ENCODE assay signal across 21 cellular contexts in genomic region chr9:135227641-135228251, GRCh38.
"Had no signal": no experiment of that assay in that cellular context is flagged by ENCODE, and none has a peak within 500 bp of the region (broad histone marks: within the 10 kb centered on the region; RNA-seq: fewer than 3 reads in every experiment).

No MANE protein-coding gene starts in this region.

- H3K4me2 ChIP-seq: neural progenitor cell had no signal

- H3K36me3 Mint-ChIP-seq: activated CD4-positive, alpha-beta memory T cell treated with anti-CD3 and anti-CD28 coated beads for 36 hours; activated naive CD4-positive, alpha-beta T cell treated with anti-CD3 and anti-CD28 coated beads, Interleukin-2, amount 10 ng/mL, durations not matched to agents 7 days and 5 days; naive B cell; neural progenitor cell had no signal

- H3K4me3 ChIP-seq: cardiac muscle cell, esophagus muscularis mucosa, lung, neural progenitor cell, prostate gland, tibial artery had no signal

- ATAC-seq: activated T-cell treated with anti-CD3 and anti-CD28 coated beads, Interleukin-2, amount 50 U/mL, for 72 hours; stimulated activated effector memory CD8-positive, alpha-beta T cell treated with anti-CD3 and anti-CD28 coated beads, Interleukin-12 subunit alpha, Interleukin-12 subunit beta, amount 100 ng/mL, for 72 hours; stimulated activated naive CD8-positive, alpha-beta T cell treated with anti-CD3 and anti-CD28 coated beads, Interleukin-15, amount 100 ng/mL, for 72 hours had no signal

- H3K9me3 Mint-ChIP-seq: activated CD4-positive, alpha-beta memory T cell treated with anti-CD3 and anti-CD28 coated beads for 36 hours; activated naive CD4-positive, alpha-beta T cell treated with anti-CD3 and anti-CD28 coated beads, Interleukin-2, amount 10 ng/mL, durations not matched to agents 7 days and 5 days; activated T-cell treated with anti-CD3 and anti-CD28 coated beads, Interleukin-2, amount 50 U/mL, for 72 hours; neural progenitor cell; stimulated activated effector memory CD8-positive, alpha-beta T cell treated with anti-CD3 and anti-CD28 coated beads, Interleukin-12 subunit alpha, Interleukin-12 subunit beta, amount 100 ng/mL, for 72 hours; stimulated activated naive CD8-positive, alpha-beta T cell treated with anti-CD3 and anti-CD28 coated beads, Interleukin-15, amount 100 ng/mL, for 72 hours; T-helper 1 cell treated with Interleukin-12 subunit alpha and Interleukin-12 subunit beta and Interleukin-4 antibody, amounts not matched to agents 30 μg/mL and 1 μg/mL, for 36 hours had no signal

- H3K27me3 ChIP-seq: cardiac muscle cell, neural progenitor cell had no signal

- DNase-seq: activated CD4-positive, alpha-beta memory T cell treated with anti-CD3 and anti-CD28 coated beads for 36 hours; activated CD4-positive, alpha-beta T cell treated with anti-CD3 and anti-CD28 coated beads for 48 hours; activated CD4-positive, CD25-positive, alpha-beta regulatory T cell; activated effector memory CD4-positive, alpha-beta T cell treated with Interleukin-2 at 50 U/mL for 16 hours; activated naive CD4-positive, alpha-beta T cell treated with anti-CD3 and anti-CD28 coated beads, Interleukin-2, amount 10 ng/mL, durations not matched to agents 7 days and 5 days; activated T-cell treated with anti-CD3 and anti-CD28 coated beads, Interleukin-2, amount 50 U/mL, for 72 hours; amygdala; effector memory CD4-positive, alpha-beta T cell; hypothalamus; naive B cell; stimulated activated CD4-positive, alpha-beta T cell treated with anti-CD3 and anti-CD28 coated beads, Interleukin-2, amount 100 ng/mL, for 24 hours; stimulated activated naive CD8-positive, alpha-beta T cell treated with anti-CD3 and anti-CD28 coated beads, Interleukin-15, amount 100 ng/mL, for 72 hours; T1000; tibial artery had no signal

- H3K27me3 Mint-ChIP-seq: activated naive CD4-positive, alpha-beta T cell treated with anti-CD3 and anti-CD28 coated beads, Interleukin-2, amount 10 ng/mL, durations not matched to agents 7 days and 5 days had no signal

- H3K36me3 ChIP-seq: cardiac muscle cell, esophagus muscularis mucosa, neural progenitor cell, prostate gland, tibial artery had no signal

- H3K4me1 ChIP-seq: esophagus muscularis mucosa, tibial artery had no signal

- H3K27ac Mint-ChIP-seq: activated CD4-positive, alpha-beta memory T cell treated with anti-CD3 and anti-CD28 coated beads for 36 hours; activated naive CD4-positive, alpha-beta T cell treated with anti-CD3 and anti-CD28 coated beads, Interleukin-2, amount 10 ng/mL, durations not matched to agents 7 days and 5 days; activated T-cell treated with anti-CD3 and anti-CD28 coated beads, Interleukin-2, amount 50 U/mL, for 72 hours; naive B cell; neural progenitor cell; stimulated activated effector memory CD8-positive, alpha-beta T cell treated with anti-CD3 and anti-CD28 coated beads, Interleukin-12 subunit alpha, Interleukin-12 subunit beta, amount 100 ng/mL, for 72 hours; T-helper 1 cell treated with Interleukin-12 subunit alpha and Interleukin-12 subunit beta and Interleukin-4 antibody, amounts not matched to agents 30 μg/mL and 1 μg/mL, for 36 hours had no signal

- H3K4me1 Mint-ChIP-seq: activated naive CD4-positive, alpha-beta T cell treated with anti-CD3 and anti-CD28 coated beads, Interleukin-2, amount 10 ng/mL, durations not matched to agents 7 days and 5 days; naive B cell; stimulated activated effector memory CD8-positive, alpha-beta T cell treated with anti-CD3 and anti-CD28 coated beads, Interleukin-12 subunit alpha, Interleukin-12 subunit beta, amount 100 ng/mL, for 72 hours; stimulated activated naive CD8-positive, alpha-beta T cell treated with anti-CD3 and anti-CD28 coated beads, Interleukin-15, amount 100 ng/mL, for 72 hours had no signal

- H3K4me3 Mint-ChIP-seq: activated CD4-positive, alpha-beta memory T cell treated with anti-CD3 and anti-CD28 coated beads for 36 hours; activated naive CD4-positive, alpha-beta T cell treated with anti-CD3 and anti-CD28 coated beads, Interleukin-2, amount 10 ng/mL, durations not matched to agents 7 days and 5 days; activated T-cell treated with anti-CD3 and anti-CD28 coated beads, Interleukin-2, amount 50 U/mL, for 72 hours; neural progenitor cell; stimulated activated effector memory CD8-positive, alpha-beta T cell treated with anti-CD3 and anti-CD28 coated beads, Interleukin-12 subunit alpha, Interleukin-12 subunit beta, amount 100 ng/mL, for 72 hours; stimulated activated naive CD8-positive, alpha-beta T cell treated with anti-CD3 and anti-CD28 coated beads, Interleukin-15, amount 100 ng/mL, for 72 hours; T-helper 1 cell treated with Interleukin-12 subunit alpha and Interleukin-12 subunit beta and Interleukin-4 antibody, amounts not matched to agents 30 μg/mL and 1 μg/mL, for 36 hours had no signal

- H2AFZ ChIP-seq: neural progenitor cell had no signal

- H3K9me3 ChIP-seq: esophagus muscularis mucosa, prostate gland, tibial artery had no signal

- H3K27ac ChIP-seq: cardiac muscle cell, esophagus muscularis mucosa, neural progenitor cell, prostate gland, tibial artery had no signal
